8 cellular contexts compared by ENCODE assay signal in the genomic region with DNA sequence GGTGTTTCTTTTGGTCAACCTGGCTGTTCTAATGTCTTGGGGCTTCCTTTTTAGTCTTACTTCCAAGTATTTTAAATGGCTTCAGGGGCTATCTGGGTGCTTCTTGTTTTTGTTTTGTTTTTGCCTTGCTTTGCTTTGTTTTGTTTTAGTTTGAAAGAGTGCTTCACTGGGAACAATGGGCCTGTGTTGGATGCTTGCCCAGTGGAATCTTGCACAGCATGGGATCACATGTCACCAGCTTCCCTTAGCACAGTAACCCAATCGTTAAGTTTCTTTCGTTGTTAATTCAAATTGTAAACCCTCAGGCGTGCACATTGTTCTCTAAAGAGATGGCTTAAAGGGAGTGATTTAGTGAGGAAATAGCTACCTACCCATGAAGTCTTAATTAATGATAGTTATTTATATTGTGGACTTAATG. TPM values are rescaled to one million over a fixed set of nuclear protein-coding genes. Genes with fewer than 3 reads are reported as not detected.
DNase-seq lines count a peak whose midpoint lies in the region; ATAC-seq and TF ChIP-seq lines count a peak whose summit lies in the region.

No MANE protein-coding gene starts in this region.

- no peaks in the 10 kb centered on the region for H3K9me1 ChIP-seq in IMR-90 (ENCODE audit: insufficient read depth, low read length)

- WGBS in IMR-90 (ENCODE audit: extremely low coverage in 2 of 2, insufficient read length in 1 of 2), 2 experiments: no CpG with 5 or more reads among the region's 3 CpGs

- no peaks in the 10 kb centered on the region for H3K4me1 Mint-ChIP-seq in HFFc6 (ENCODE audit: low read depth)

- no peak overlapping the region for H2BK20ac ChIP-seq in IMR-90 (ENCODE audit: low read depth, low read length)

- no peak overlapping the region for H3K9ac ChIP-seq in IMR-90 (ENCODE audit: low read depth, low read length)

- no peak overlapping the region for H3K18ac ChIP-seq in IMR-90 (ENCODE audit: low read depth, low read length)

- CTCF ChIA-PET in IMR-90 (lab: Yijun Ruan, JAX): no interaction called here

- H3K9me3 ChIP-seq in IMR-90 (ENCODE audit: control insufficient read depth, insufficient read depth, low read length) (no peaks in the 10 kb centered on the region; the same call in 1 of the 2 replicates), SJCRH30 (replicated peaks) (no peaks in the 10 kb centered on the region), left ventricle myocardium inferior (replicated peaks) (no peaks in the 10 kb centered on the region)

- no peak overlapping the region for H3K4me3 Mint-ChIP-seq in HFFc6

- ATAC-seq in IMR-90 (ENCODE audit: low read depth) (no peak), sciatic nerve (peak; percentile 71), GM21360 (IDR thresholded peaks at IDR 0.05; ENCODE audit: unreplicated experiment) (no peak)

- no peak overlapping the region for H3K56ac ChIP-seq in IMR-90 (ENCODE audit: extremely low read depth, insufficient read depth, low read length)

- H3K27me3 ChIP-seq in IMR-90 (ENCODE audit: control insufficient read depth, insufficient read depth, low read length) (peaks cover 61% of the 10 kb centered on the region), SJCRH30 (no peaks in the 10 kb centered on the region), left ventricle myocardium inferior (ENCODE audit: low read depth) (peaks cover 5% of the 10 kb centered on the region)

- H4K20me1 ChIP-seq in IMR-90 (ENCODE audit: insufficient read depth, low read length): no peaks in the 10 kb centered on the region

- H3K27me3 Mint-ChIP-seq in HFFc6 (ENCODE audit: insufficient read depth): peaks cover 5% of the 10 kb centered on the region

- H4K8ac ChIP-seq in IMR-90 (ENCODE audit: low read depth in 2 of 2, low read length in 2 of 2): no peak overlapping the region

- no peak overlapping the region for H3K27ac Mint-ChIP-seq in HFFc6

- H3K4me3 ChIP-seq in IMR-90 (ENCODE audit: insufficient read depth, low read depth, low read length) (no peak overlapping the region), SJCRH30 (no peak overlapping the region), left ventricle myocardium inferior (no peak overlapping the region)

- no peaks in the 10 kb centered on the region for H3K36me3 ChIP-seq in IMR-90 (ENCODE audit: control insufficient read depth, insufficient read depth, low read length)
- no peaks in the 10 kb centered on the region for H3K36me3 ChIP-seq in SJCRH30
- no peaks in the 10 kb centered on the region for H3K36me3 ChIP-seq in left ventricle myocardium inferior

- TF ChIP-seq CTCF in IMR-90 (conservative IDR thresholded peaks at IDR 0.05; ENCODE audit: low read depth, low read length) (no peak), left ventricle myocardium inferior (IDR thresholded peaks at IDR 0.05; ENCODE audit: borderline replicate concordance) (no peak), HFFc6 (IDR thresholded peaks at IDR 0.05) (no peak)

- intact Hi-C loops in IMR-90 (cut with micrococcal nuclease) (no loop called here), left ventricle myocardium inferior (cut with micrococcal nuclease) (no loop called here), sciatic nerve (cut with DNase I) (no loop called here)

- H3K4me2 ChIP-seq in IMR-90 (ENCODE audit: low read depth, low read length): no peak overlapping the region

- H3K27ac ChIP-seq in IMR-90 (ENCODE audit: insufficient read depth, low read length) (no peak overlapping the region), SJCRH30 (no peak overlapping the region), left ventricle myocardium inferior (replicated peaks) (peak overlapping the region; percentile 65)

- TF ChIP-seq RAD21 in IMR-90 (IDR thresholded peaks at IDR 0.05; ENCODE audit: low read length): no peak

- TF ChIP-seq POLR2A in IMR-90 (IDR thresholded peaks at IDR 0.05; ENCODE audit: low read depth, low read length): no peak

- DNase-seq in IMR-90: peak; percentile 16
- peak; percentile 51 to 76 for DNase-seq in SJCRH30
- DNase-seq in left ventricle myocardium inferior: peak; percentile 53
- no peak for DNase-seq in sciatic nerve (ENCODE audit: low spot score)
- no peak for DNase-seq in NCI-H82 (lab: John Stamatoyannopoulos, UW)
- DNase-seq in DMS114 treated with DMSO at 0.1 percent for 48 hours (lab: John Stamatoyannopoulos, UW; ENCODE audit: unreplicated experiment): no peak
- no peak for DNase-seq in HFFc6

- no peaks in the 10 kb centered on the region for H3K79me1 ChIP-seq in IMR-90 (ENCODE audit: low read depth in 1 of 2, low read length in 2 of 2)

- no peak overlapping the region for H4K91ac ChIP-seq in IMR-90 (ENCODE audit: insufficient read depth, low read depth, low read length)

- H2AK5ac ChIP-seq in IMR-90 (ENCODE audit: low read depth, low read length): no peak overlapping the region

- H3K36me3 Mint-ChIP-seq in HFFc6 (ENCODE audit: low read depth): no peaks in the 10 kb centered on the region

- dilution Hi-C loops in IMR-90 (cut with HindIII; ENCODE audit: low sequenced_read_pairs, unreplicated experiment): no loop called here

- no peak overlapping the region for H4K5ac ChIP-seq in IMR-90 (ENCODE audit: low read depth, low read length)

- H2AFZ ChIP-seq in IMR-90 (replicated peaks; ENCODE audit: low read length, poor library complexity): no peak overlapping the region

- no peaks in the 10 kb centered on the region for H3K4me1 ChIP-seq in IMR-90 (ENCODE audit: control insufficient read depth, insufficient read depth, low read length)
- H3K4me1 ChIP-seq in SJCRH30: peaks cover 10% of the 10 kb centered on the region
- peaks cover 16% of the 10 kb centered on the region for H3K4me1 ChIP-seq in left ventricle myocardium inferior

- H2BK120ac ChIP-seq in IMR-90 (ENCODE audit: low read depth, low read length): no peak overlapping the region

- no peak overlapping the region for H2AK9ac ChIP-seq in IMR-90 (replicated peaks; ENCODE audit: low read depth, low read length, poor library complexity)

- BruUV-seq in IMR-90 (replicated peaks; lab: Mats Ljungman, UMichigan): no TSS peak

- H3K14ac ChIP-seq in IMR-90 (replicated peaks; ENCODE audit: low read depth, low read length): no peak overlapping the region

- H3K23ac ChIP-seq in IMR-90 (ENCODE audit: low read depth, low read length): no peak overlapping the region

- POLR2A ChIA-PET in IMR-90 (lab: Charles Lee; ENCODE audit: unreplicated experiment): no interaction called here

- H3K9me3 Mint-ChIP-seq in HFFc6: no peaks in the 10 kb centered on the region

- no peak overlapping the region for H3K4ac ChIP-seq in IMR-90 (ENCODE audit: low read depth, low read length)

- H2BK15ac ChIP-seq in IMR-90 (ENCODE audit: low read depth, low read length): no peak overlapping the region

- in situ Hi-C loops in IMR-90 (cut with MboI; ENCODE audit: low sequenced_read_pairs): no loop called here

- no peak overlapping the region for H2BK5ac ChIP-seq in IMR-90 (ENCODE audit: low read depth, low read length, poor library complexity, severe bottlenecking)

TF ChIP-seq in IMR-90, 13 proteins besides CTCF, POLR2A, EP300 and RAD21:
- TF ChIP-seq MAFK (IDR thresholded peaks at IDR 0.05; ENCODE audit: low read depth, low read length) (no peak), CHD1 (IDR thresholded peaks at IDR 0.05; ENCODE audit: low read depth, low read length) (no peak), BHLHE40 (IDR thresholded peaks at IDR 0.05; ENCODE audit: low read depth, low read length) (no peak), RFX5 (IDR thresholded peaks at IDR 0.05; ENCODE audit: low read depth, low read length) (no peak), CEBPB (IDR thresholded peaks at IDR 0.05; ENCODE audit: low read depth, low read length) (no peak), MXI1 (IDR thresholded peaks at IDR 0.05; ENCODE audit: borderline replicate concordance, low read depth, low read length) (no peak), NFE2L2 (IDR thresholded peaks at IDR 0.05; ENCODE audit: low read depth, low read length) (no peak), SMC3 (IDR thresholded peaks at IDR 0.05; ENCODE audit: low read depth, low read length) (no peak), FOS (IDR thresholded peaks at IDR 0.05; ENCODE audit: low read depth, low read length) (no peak)
- TF ChIP-seq, protein P1, sequence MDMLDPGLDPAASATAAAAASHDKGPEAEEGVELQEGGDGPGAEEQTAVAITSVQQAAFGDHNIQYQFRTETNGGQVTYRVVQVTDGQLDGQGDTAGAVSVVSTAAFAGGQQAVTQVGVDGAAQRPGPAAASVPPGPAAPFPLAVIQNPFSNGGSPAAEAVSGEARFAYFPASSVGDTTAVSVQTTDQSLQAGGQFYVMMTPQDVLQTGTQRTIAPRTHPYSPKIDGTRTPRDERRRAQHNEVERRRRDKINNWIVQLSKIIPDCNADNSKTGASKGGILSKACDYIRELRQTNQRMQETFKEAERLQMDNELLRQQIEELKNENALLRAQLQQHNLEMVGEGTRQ (IDR thresholded peaks at IDR 0.05; ENCODE audit: low read depth, low read length): no peak

RNA-seq across cellular contexts. Expression of a gene that starts 8.9 kb away (rescaled TPM):
- total RNA-seq in IMR-90 (2012; rRNA removed) (0.18 and 0.83 TPM in 2 replicates), left ventricle myocardium inferior (not detected), sciatic nerve (0.45 TPM)
- 0.14 and 0.32 TPM in 2 replicates for polyA plus RNA-seq in IMR-90 (2012; rRNA removed)
- polyA plus RNA-seq in IMR-90 (2012; cell fraction: cytosol; rRNA removed): 0.11 TPM in 2 replicates
- polyA plus RNA-seq in IMR-90 (2012; cell fraction: nucleus; rRNA removed; ENCODE audit: low replicate concordance): 0.60 and 0.83 TPM in 2 replicates
- total RNA-seq in SJCRH30 (2014; rRNA removed; shearing (Covaris generic)): not detected in 2 replicates
- 1 to 10 TPM in 2 of 6 experiments, under 1 TPM in 4; 0.23 to 1.5 (median 0.66) TPM for total RNA-seq in HFFc6 (2021; fragmentation: NEBNext Ultra II Directional; extraction: Animal tissue kit (Norgen Biotek cat#: 25700))

RNA-seq across cellular contexts. Expression of a gene that starts 45.2 kb away (rescaled TPM):
- total RNA-seq in IMR-90 (2012; rRNA removed) (1.6 and 5.6 TPM in 2 replicates), left ventricle myocardium inferior (6.0 TPM), sciatic nerve (7.8 TPM)
- polyA plus RNA-seq in IMR-90 (2012; rRNA removed): 2.0 and 2.3 TPM in 2 replicates
- 0.42 and 1.0 TPM in 2 replicates for polyA plus RNA-seq in IMR-90 (2012; cell fraction: cytosol; rRNA removed)
- 0.08 and 1.3 TPM in 2 replicates for polyA plus RNA-seq in IMR-90 (2012; cell fraction: nucleus; rRNA removed; ENCODE audit: low replicate concordance)
- total RNA-seq in SJCRH30 (2014; rRNA removed; shearing (Covaris generic)): 12.6 and 14.2 TPM in 2 replicates
- 1 to 10 TPM; 4.4 to 6.5 (median 5.7) TPM for total RNA-seq in HFFc6 (2021; fragmentation: NEBNext Ultra II Directional; extraction: Animal tissue kit (Norgen Biotek cat#: 25700))

Comparison
In these comparisons a context has a peak if more than half of its experiments do, and no peak if none do; other contexts are left out.
1. DNase-seq: peak in IMR-90 (single experiment), SJCRH30 (2 of 2) and left ventricle myocardium inferior (single experiment); none in sciatic nerve (single experiment), NCI-H82 (single experiment), DMS114 treated with DMSO at 0.1 percent for 48 hours (single experiment) and HFFc6 (single experiment).